In the genomic region with DNA sequence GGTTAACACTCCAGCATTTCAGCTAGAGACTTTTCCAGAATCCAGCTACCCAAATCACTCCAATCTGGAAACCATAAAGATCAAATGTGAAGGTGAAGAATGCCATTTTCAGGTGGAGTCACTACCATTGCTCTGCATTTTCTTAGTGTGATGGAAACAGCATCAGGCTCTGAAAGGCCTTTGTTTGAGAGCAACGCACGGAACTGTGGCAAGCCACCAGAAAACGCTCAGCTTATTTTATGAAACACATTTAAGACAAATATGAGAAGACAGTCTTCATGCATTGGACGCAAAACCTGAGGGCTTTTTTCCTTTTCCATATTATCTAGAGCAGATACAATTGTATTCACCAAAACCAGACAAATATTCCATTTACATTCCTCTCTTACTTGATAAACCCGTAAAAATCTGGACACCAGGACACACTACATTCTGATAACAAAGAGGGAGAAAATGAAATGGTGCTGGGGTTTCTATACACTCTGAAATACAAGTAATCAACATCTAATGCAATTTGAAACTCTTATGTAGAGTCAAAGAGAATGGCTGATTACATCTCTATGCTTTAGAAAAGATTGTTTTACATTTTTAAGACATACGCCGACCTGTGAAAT, we compare ENCODE assay signal across 22 cellular contexts.
DNase-seq lines count a peak whose midpoint lies in the region; ATAC-seq and TF ChIP-seq lines count a peak whose summit lies in the region.
"Had no signal": no experiment of that assay in that cellular context is flagged by ENCODE, and none has a peak within 500 bp of the region (broad histone marks: within the 10 kb centered on the region; RNA-seq: fewer than 3 reads in every experiment).

No MANE protein-coding gene starts in this region.

- H3K9me3 ChIP-seq in right atrium auricular region (no peaks in the 10 kb centered on the region), fibroblast of lung (ENCODE audit: control insufficient read depth, insufficient read depth, low read depth, low read length) (no peaks in the 10 kb centered on the region), osteoblast (ENCODE audit: low read depth, low read length) (no peaks in the 10 kb centered on the region), uterus (no peaks in the 10 kb centered on the region)
- H3K9me3 ChIP-seq: BLaER1, colonic mucosa, mucosa of descending colon had no signal

- H3K36me3 ChIP-seq in right atrium auricular region (no peaks in the 10 kb centered on the region), fibroblast of lung (ENCODE audit: control insufficient read depth, insufficient read depth, low read length) (peaks cover 6% of the 10 kb centered on the region), osteoblast (ENCODE audit: insufficient read depth, low read length) (peaks cover 20% of the 10 kb centered on the region), uterus (no peaks in the 10 kb centered on the region)
- H3K36me3 ChIP-seq: BLaER1, colonic mucosa had no signal

- no peaks in the 10 kb centered on the region for H3K4me1 Mint-ChIP-seq in effector memory CD8-positive, alpha-beta T cell (ENCODE audit: low read depth in 2 of 2)
- H3K4me1 Mint-ChIP-seq: activated CD4-positive, alpha-beta T cell treated with anti-CD3 and anti-CD28 coated beads, Interleukin-2, amount 10 ng/mL, durations not matched to agents 24 days and 14 days; stimulated activated naive CD8-positive, alpha-beta T cell treated with anti-CD3 and anti-CD28 coated beads, Interleukin-15, amount 100 ng/mL, for 72 hours had no signal

- H3K27ac Mint-ChIP-seq in effector memory CD8-positive, alpha-beta T cell: no peak overlapping the region
- H3K27ac Mint-ChIP-seq: activated CD4-positive, alpha-beta T cell treated with anti-CD3 and anti-CD28 coated beads, Interleukin-2, amount 10 ng/mL, durations not matched to agents 24 days and 14 days; activated naive CD4-positive, alpha-beta T cell treated with anti-CD3 and anti-CD28 coated beads, Interleukin-2, amount 50 U/mL, for 72 hours; stimulated activated naive CD8-positive, alpha-beta T cell treated with anti-CD3 and anti-CD28 coated beads, Interleukin-15, amount 100 ng/mL, for 72 hours had no signal

- no peaks in the 10 kb centered on the region for H3K9me3 Mint-ChIP-seq in effector memory CD8-positive, alpha-beta T cell
- H3K9me3 Mint-ChIP-seq: activated CD4-positive, alpha-beta T cell treated with anti-CD3 and anti-CD28 coated beads, Interleukin-2, amount 10 ng/mL, durations not matched to agents 24 days and 14 days; activated naive CD4-positive, alpha-beta T cell treated with anti-CD3 and anti-CD28 coated beads, Interleukin-2, amount 50 U/mL, for 72 hours; stimulated activated naive CD8-positive, alpha-beta T cell treated with anti-CD3 and anti-CD28 coated beads, Interleukin-15, amount 100 ng/mL, for 72 hours had no signal

- H3K4me1 ChIP-seq in right atrium auricular region (peaks cover 0 to 66% of the 10 kb centered on the region in 2 donors), fibroblast of lung (ENCODE audit: control insufficient read depth, extremely low read depth, insufficient read depth, low read length) (peaks cover 19% of the 10 kb centered on the region), osteoblast (ENCODE audit: insufficient read depth, low read length) (peaks cover 74% of the 10 kb centered on the region), uterus (peaks cover 12 to 24% of the 10 kb centered on the region in 2 donors)
- H3K4me1 ChIP-seq: colonic mucosa had no signal

- no peaks in the 10 kb centered on the region for H3K36me3 Mint-ChIP-seq in effector memory CD8-positive, alpha-beta T cell (ENCODE audit: insufficient read depth)
- H3K36me3 Mint-ChIP-seq: activated naive CD4-positive, alpha-beta T cell treated with anti-CD3 and anti-CD28 coated beads, Interleukin-2, amount 50 U/mL, for 72 hours had no signal

- TF ChIP-seq POLR2A in uterus (IDR thresholded peaks at IDR 0.05): no peak

- no peak for ATAC-seq in Right ventricle myocardium superior (ENCODE audit: poor library complexity)
- ATAC-seq in GM18909 (IDR thresholded peaks at IDR 0.05; ENCODE audit: poor library complexity, unreplicated experiment): no peak
- ATAC-seq in effector memory CD8-positive, alpha-beta T cell (replicated peaks): no peak
- ATAC-seq: activated naive CD4-positive, alpha-beta T cell treated with anti-CD3 and anti-CD28 coated beads, Interleukin-2, amount 50 U/mL, for 72 hours; HepG2; mucosa of descending colon; stimulated activated naive CD8-positive, alpha-beta T cell treated with anti-CD3 and anti-CD28 coated beads, Interleukin-15, amount 100 ng/mL, for 72 hours had no signal

- no peak overlapping the region for H3K4me3 Mint-ChIP-seq in effector memory CD8-positive, alpha-beta T cell
- H3K4me3 Mint-ChIP-seq: activated CD4-positive, alpha-beta T cell treated with anti-CD3 and anti-CD28 coated beads, Interleukin-2, amount 10 ng/mL, durations not matched to agents 24 days and 14 days; stimulated activated naive CD8-positive, alpha-beta T cell treated with anti-CD3 and anti-CD28 coated beads, Interleukin-15, amount 100 ng/mL, for 72 hours had no signal

- no peak for TF ChIP-seq CTCF in right atrium auricular region (IDR thresholded peaks at IDR 0.05)
- no peak for TF ChIP-seq CTCF in fibroblast of lung (conservative IDR thresholded peaks at IDR 0.05 in 1 of 2, IDR thresholded peaks at IDR 0.05 in 1 of 2; ENCODE audit: low read depth in 1 of 2, low read length in 2 of 2)
- no peak for TF ChIP-seq CTCF in osteoblast (IDR thresholded peaks at IDR 0.05; ENCODE audit: extremely low read depth, low read depth, low read length)
- no peak for TF ChIP-seq CTCF in uterus (IDR thresholded peaks at IDR 0.05)

- H2AFZ ChIP-seq in fibroblast of lung (ENCODE audit: low read length) (no peak overlapping the region), osteoblast (ENCODE audit: low read length) (no peak overlapping the region)

- intact Hi-C loops in Right ventricle myocardium superior (cut with DNase I) (no loop called here), uterus (cut with DNase I; ENCODE audit: low total_unique reads) (no loop called here)

- H3K27me3 ChIP-seq in right atrium auricular region: no peaks in the 10 kb centered on the region
- no peaks in the 10 kb centered on the region for H3K27me3 ChIP-seq in fibroblast of lung (ENCODE audit: control insufficient read depth, insufficient read depth, low read length)
- H3K27me3 ChIP-seq in osteoblast (ENCODE audit: insufficient read depth, low read length): no peaks in the 10 kb centered on the region
- H3K27me3 ChIP-seq in uterus: no peaks in the 10 kb centered on the region
- H3K27me3 ChIP-seq: BLaER1, colonic mucosa had no signal

- H3K27me3 Mint-ChIP-seq in effector memory CD8-positive, alpha-beta T cell: peaks cover 6 to 30% of the 10 kb centered on the region in 2 donors

- H3K27ac ChIP-seq in right atrium auricular region (peak overlapping the region; percentile 48 to 69), fibroblast of lung (ENCODE audit: insufficient read depth, low read length) (peak overlapping the region; percentile 6), osteoblast (ENCODE audit: low read depth, low read length) (peak overlapping the region; percentile 88), uterus (peak overlapping the region; percentile 52 to 55)
- H3K27ac ChIP-seq: BLaER1, colonic mucosa had no signal

- H3K4me3 ChIP-seq in right atrium auricular region (no peak overlapping the region), fibroblast of lung (replicated peaks in 1 of 4; ENCODE audit: control extremely low read depth in 1 of 4, insufficient read depth in 1 of 4, low read depth in 3 of 4, low read length in 4 of 4) (no peak overlapping the region), osteoblast (ENCODE audit: insufficient read depth, low read length) (no peak overlapping the region), uterus (no peak overlapping the region)
- H3K4me3 ChIP-seq: BLaER1, colonic mucosa, mucosa of descending colon had no signal

- H4K20me1 ChIP-seq in fibroblast of lung (ENCODE audit: control insufficient read depth, extremely low read depth, insufficient read depth, low read length): no peaks in the 10 kb centered on the region
- no peaks in the 10 kb centered on the region for H4K20me1 ChIP-seq in osteoblast (ENCODE audit: insufficient read depth, low read length)
- H4K20me1 ChIP-seq: BLaER1 had no signal

- no peak overlapping the region for H3K4me2 ChIP-seq in fibroblast of lung (ENCODE audit: extremely low read depth, insufficient read depth, low read length)
- H3K4me2 ChIP-seq in osteoblast (ENCODE audit: insufficient read depth, low read length): no peak overlapping the region
- H3K4me2 ChIP-seq: BLaER1 had no signal

- H3K9ac ChIP-seq in fibroblast of lung (ENCODE audit: insufficient read depth, low read length): no peak overlapping the region
- H3K9ac ChIP-seq: BLaER1 had no signal

- DNase-seq in right atrium auricular region (ENCODE audit: low spot score) (no peak), Right ventricle myocardium superior (no peak), fibroblast of lung (ENCODE audit: low read depth in 2 of 2) (peak in 1 of 2 donors; percentile 34), osteoblast (ENCODE audit: insufficient read length, low spot score, missing footprints) (no peak), uterus (no peak), NAMALWA (ENCODE audit: low spot score) (no peak)
- no peak for DNase-seq in effector memory CD8-positive, alpha-beta T cell
- DNase-seq: ACHN; activated CD4-positive, alpha-beta T cell treated with anti-CD3 and anti-CD28 coated beads, Interleukin-2, amount 10 ng/mL, durations not matched to agents 24 days and 14 days; Calu3; colonic mucosa; head of caudate nucleus; mucosa of descending colon; NCI-H1092 treated with DMSO at 0.1 percent for 48 hours; NCI-H2029; NCI-H2227 treated with DMSO at 0.1 percent for 48 hours; NCI-H774; stimulated activated naive CD8-positive, alpha-beta T cell treated with anti-CD3 and anti-CD28 coated beads, Interleukin-15, amount 100 ng/mL, for 72 hours had no signal

- H3K79me2 ChIP-seq in fibroblast of lung (ENCODE audit: control insufficient read depth, insufficient read depth, low read length): peaks cover 40% of the 10 kb centered on the region
- H3K79me2 ChIP-seq in osteoblast (ENCODE audit: insufficient read depth, low read length): peaks cover 33% of the 10 kb centered on the region

Comparison
In these comparisons a context has a peak if more than half of its experiments do, and no peak if none do; other contexts are left out.
1. H3K27ac ChIP-seq: peak in every context shown above with its lines; median percentile 88 in osteoblast; 58 in right atrium auricular region; 54 in uterus; 6 in fibroblast of lung.